28 cellular contexts compared by ENCODE assay signal in the genomic region with DNA sequence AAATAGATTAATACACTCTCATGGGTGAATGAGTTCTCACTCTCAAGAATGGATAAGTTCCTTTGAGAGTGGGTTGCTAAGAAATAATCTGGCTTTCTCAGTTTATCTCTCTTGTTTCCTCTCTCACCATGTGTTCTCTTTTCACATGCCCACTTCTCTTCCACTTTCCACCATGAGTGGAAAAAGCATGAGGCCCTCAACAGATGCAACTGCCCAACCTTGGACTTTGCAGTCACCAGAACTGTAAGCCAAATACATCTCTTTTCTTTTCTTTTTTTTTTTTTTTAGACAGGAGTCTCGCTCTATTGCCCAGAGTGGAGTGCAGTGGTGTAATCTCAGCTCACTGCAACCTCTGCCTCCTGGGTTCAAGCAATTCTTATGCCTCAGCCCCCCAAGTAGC. TPM values are rescaled to one million over a fixed set of nuclear protein-coding genes. Genes with fewer than 3 reads are reported as not detected.
DNase-seq lines count a peak whose midpoint lies in the region; ATAC-seq, FAIRE-seq and TF ChIP-seq lines count a peak whose summit lies in the region.
"Had no signal": no experiment of that assay in that cellular context is flagged by ENCODE, and none has a peak within 500 bp of the region (broad histone marks: within the 10 kb centered on the region; RNA-seq: fewer than 3 reads in every experiment).

No MANE protein-coding gene starts in this region.

- H3K36me3 ChIP-seq in HepG2 (replicated peaks in 1 of 2; ENCODE audit: control insufficient read depth in 1 of 2, insufficient read depth in 2 of 2, low read length in 2 of 2) (no peaks in the 10 kb centered on the region), right lobe of liver (no peaks in the 10 kb centered on the region)
- H3K36me3 ChIP-seq: BE2C; BLaER1; BLaER1 treated with 17β-estradiol and CSF1 and Interleukin-3, amounts not matched to agents 10 nM and 100 nM had no signal

- DNase-seq in HepG2 (ENCODE audit: low spot score) = no peak
- no peak for DNase-seq in right lobe of liver
- DNase-seq: 8988T; ACHN; AML-193; BE2C; C1 segment of cervical spinal cord; Caco-2; Calu3; CD4-positive, alpha-beta memory T cell; CD4-positive, alpha-beta T cell; CD4-positive, CD25-positive, alpha-beta regulatory T cell; CD8-positive, alpha-beta memory T cell; CD8-positive, alpha-beta T cell; COR-L47; DMS 273 treated with DMSO at 0.1 percent for 48 hours; DMS153; DMS53; DMS79; DMS79 treated with DMSO at 0.1 percent for 48 hours; DND-41; EL had no signal

- no peak for TF ChIP-seq CTCF in HepG2 (CRISPR knock-in tag; IDR thresholded peaks at IDR 0.05)
- TF ChIP-seq CTCF in right lobe of liver (IDR thresholded peaks at IDR 0.05) = no peak

- H3K9me3 ChIP-seq in HepG2 (ENCODE audit: low read length) (peaks cover 7% of the 10 kb centered on the region; the same call in 1 of the 2 replicates), right lobe of liver (no peaks in the 10 kb centered on the region)
- H3K9me3 ChIP-seq: A549, BE2C, BLaER1, Caco-2 had no signal

- TF ChIP-seq POLR2A in HepG2 (IDR thresholded peaks at IDR 0.05; ENCODE audit: insufficient read depth in 1 of 2, low read depth in 2 of 2, low read length in 2 of 2) = no peak
- TF ChIP-seq POLR2A in right lobe of liver (IDR thresholded peaks at IDR 0.05) = no peak

- no peaks in the 10 kb centered on the region for H4K20me1 ChIP-seq in HepG2 (ENCODE audit: insufficient read depth, low read length)
- H4K20me1 ChIP-seq: BLaER1; BLaER1 treated with 17β-estradiol and CSF1 and Interleukin-3, amounts not matched to agents 10 nM and 100 nM had no signal

- no peak overlapping the region for H3K9ac ChIP-seq in HepG2 (ENCODE audit: insufficient read depth, low read depth, low read length)
- H3K9ac ChIP-seq: BLaER1; BLaER1 treated with 17β-estradiol and CSF1 and Interleukin-3, amounts not matched to agents 10 nM and 100 nM had no signal

- no TSS peak for BruUV-seq in HepG2 (replicated peaks; lab: Mats Ljungman, UMichigan)

- H3K4me3 ChIP-seq in HepG2 (replicated peaks in 1 of 3; ENCODE audit: insufficient read depth in 1 of 3, low read depth in 2 of 3, low read length in 3 of 3) (no peak overlapping the region), right lobe of liver (no peak overlapping the region)
- H3K4me3 ChIP-seq: A549; BLaER1; BLaER1 treated with 17β-estradiol and CSF1 and Interleukin-3, amounts not matched to agents 10 nM and 100 nM had no signal

- H3K27me3 ChIP-seq in HepG2 (ENCODE audit: control insufficient read depth in 1 of 2, insufficient read depth in 2 of 2, low read length in 2 of 2) (no peaks in the 10 kb centered on the region), right lobe of liver (no peaks in the 10 kb centered on the region)
- H3K27me3 ChIP-seq: BE2C; BLaER1; BLaER1 treated with 17β-estradiol and CSF1 and Interleukin-3, amounts not matched to agents 10 nM and 100 nM had no signal

- POLR2A ChIA-PET in HepG2 (lab: Yijun Ruan, JAX) = no interaction called here

- no peaks in the 10 kb centered on the region for H3K79me2 ChIP-seq in HepG2 (ENCODE audit: insufficient read depth, low read length)

- no peak for ATAC-seq in HepG2
- ATAC-seq in right lobe of liver = no peak
- ATAC-seq: A549; CD8-positive, alpha-beta T cell had no signal

- intact Hi-C loops in HepG2 (cut with micrococcal nuclease; ENCODE audit: unreplicated experiment) = no loop called here
- intact Hi-C loops in right lobe of liver (cut with DNase I) = no loop called here

- no peak for TF ChIP-seq EP300 in HepG2 (IDR thresholded peaks at IDR 0.05; ENCODE audit: low read depth in 2 of 2, low read length in 2 of 2)
- TF ChIP-seq EP300 in HepG2 (CRISPR knock-in tag; IDR thresholded peaks at IDR 0.05; ENCODE audit: borderline replicate concordance) = no peak

- H3K4me1 ChIP-seq in HepG2 (ENCODE audit: insufficient read depth, low read length) = no peaks in the 10 kb centered on the region
- no peaks in the 10 kb centered on the region for H3K4me1 ChIP-seq in right lobe of liver
- H3K4me1 ChIP-seq: A549; BLaER1; BLaER1 treated with 17β-estradiol and CSF1 and Interleukin-3, amounts not matched to agents 10 nM and 100 nM; Caco-2 had no signal

- no peak overlapping the region for H3K27ac ChIP-seq in HepG2 (ENCODE audit: extremely low read length, insufficient read depth, low read length)
- no peak overlapping the region for H3K27ac ChIP-seq in right lobe of liver
- H3K27ac ChIP-seq: 22Rv1; A549; BLaER1; BLaER1 treated with 17β-estradiol and CSF1 and Interleukin-3, amounts not matched to agents 10 nM and 100 nM; C4-2B had no signal

- CTCF ChIA-PET in HepG2 (lab: Yijun Ruan, JAX; ENCODE audit: low intra/inter-chr PET ratio, low total read pairs) = no interaction called here

- in situ Hi-C loops in HepG2 (cut with HindIII; ENCODE audit: extremely low pct_ligation_motif_present, low pct_unique_long_range_greater_than_20kb) = no loop called here

- H3K4me2 ChIP-seq in HepG2 (ENCODE audit: low read depth, low read length) = no peak overlapping the region
- H3K4me2 ChIP-seq: A549; BLaER1; BLaER1 treated with 17β-estradiol and CSF1 and Interleukin-3, amounts not matched to agents 10 nM and 100 nM had no signal

- FAIRE-seq in HepG2 (lab: Jason Lieb, UNC) = no peak
- FAIRE-seq: A549, D721Med had no signal

- no peak for TF ChIP-seq RAD21 in HepG2 (CRISPR knock-in tag; IDR thresholded peaks at IDR 0.05)

- H2AFZ ChIP-seq in HepG2 (ENCODE audit: low read length) = no peak overlapping the region

- WGBS in HepG2 (ENCODE audit: low lambda C conversion rate) = 19% methylated on average over 1 of the region's 1 CpG
- no CpG with 5 or more reads among the region's 1 CpG for WGBS in right lobe of liver (ENCODE audit: insufficient coverage, low coverage, low lambda C conversion rate, missing lambda C conversion rate)

TF ChIP-seq in HepG2, 621 proteins besides CTCF, POLR2A, EP300 and RAD21:
- TF ChIP-seq ZNF564 (CRISPR knock-in tag; IDR thresholded peaks at IDR 0.05) (peak; percentile 97; the same call in 1 of the 2 replicates), ATF7 (IDR thresholded peaks at IDR 0.05) (no peak), ATF7 (CRISPR knock-in tag; IDR thresholded peaks at IDR 0.05) (no peak)

RNA-seq across cellular contexts. Expression of a gene that starts 18.1 kb away (rescaled TPM):
- 16.2 and 20.7 TPM in 2 replicates for total RNA-seq in HepG2 (2016; rRNA removed; fragmentation: Illumina TruSeq; extraction: Trizol)
- 3.1 and 3.3 TPM in 2 replicates for total RNA-seq in HepG2 (2016; cell fraction: cytosol; rRNA removed; fragmentation: Illumina TruSeq; extraction: Trizol; ENCODE audit: low read depth)
- total RNA-seq in HepG2 (2016; cell fraction: insoluble cytoplasmic fraction; rRNA removed; fragmentation: Illumina TruSeq; extraction: Trizol) = 16.0 and 19.3 TPM in 2 replicates
- 10.2 and 11.6 TPM in 2 replicates for total RNA-seq in HepG2 (2016; cell fraction: membrane; rRNA removed; fragmentation: Illumina TruSeq; extraction: Trizol)
- total RNA-seq in HepG2 (2016; cell fraction: nucleus; rRNA removed; fragmentation: Illumina TruSeq; extraction: Trizol) = 24.3 and 25.2 TPM in 2 replicates
- 8.1 and 9.1 TPM in 2 replicates for polyA plus RNA-seq in HepG2 (2011; rRNA removed)
- polyA plus RNA-seq in HepG2 (2011; cell fraction: cytosol; rRNA removed) = 2.8 and 4.6 TPM in 2 replicates
- 8.5 and 11.9 TPM in 2 replicates for polyA plus RNA-seq in HepG2 (2011; cell fraction: nucleus; rRNA removed)
- 8.3 and 12.7 TPM in 2 replicates for polyA plus RNA-seq in HepG2 (2012)
- 2.2 and 2.4 TPM in 2 replicates for polyA plus RNA-seq in HepG2 (2016; cell fraction: cytosol; fragmentation: Illumina TruSeq; extraction: Trizol; ENCODE audit: low read depth)
- 18.9 TPM in 2 replicates for polyA plus RNA-seq in HepG2 (2016; cell fraction: insoluble cytoplasmic fraction; fragmentation: Illumina TruSeq; extraction: Trizol; ENCODE audit: low read depth)
- polyA plus RNA-seq in HepG2 (2016; cell fraction: membrane; fragmentation: Illumina TruSeq; extraction: Trizol; ENCODE audit: low read depth) = 5.1 and 5.7 TPM in 2 replicates
- polyA plus RNA-seq in HepG2 (2016; cell fraction: nucleus; fragmentation: Illumina TruSeq; extraction: Trizol; ENCODE audit: insufficient read depth, low read depth) = 33.2 and 36.9 TPM in 2 replicates
- polyA minus RNA-seq in HepG2 (2011; rRNA and poly(A)+ RNA removed; ENCODE audit: low replicate concordance) = 1.9 and 3.6 TPM in 2 replicates
- polyA minus RNA-seq in HepG2 (2011; cell fraction: cytosol; rRNA and poly(A)+ RNA removed) = 6.2 and 7.2 TPM in 2 replicates
- 44.2 and 53.8 TPM in 2 replicates for polyA minus RNA-seq in HepG2 (2011; cell fraction: nucleus; rRNA and poly(A)+ RNA removed)
- total RNA-seq in right lobe of liver = 1 to 10 TPM; 2.8 to 8.0 (median 5.0) TPM
